Comparison of ENCODE assay signal across 21 cellular contexts in genomic region chr20:47676219-47676721, GRCh38.
A peak's percentile ranks its signal among the peaks of the same experiment; 100 is the strongest.
DNase-seq lines count a peak whose midpoint lies in the region; ATAC-seq and TF ChIP-seq lines count a peak whose summit lies in the region.
"Had no signal": no experiment of that assay in that cellular context is flagged by ENCODE, and none has a peak within 500 bp of the region (broad histone marks: within the 10 kb centered on the region; RNA-seq: fewer than 3 reads in every experiment).

No MANE protein-coding gene starts in this region.

- TF ChIP-seq CTCF in DND-41 (IDR thresholded peaks at IDR 0.05; ENCODE audit: borderline replicate concordance, extremely low read depth, low read length, poor library complexity, severe bottlenecking), result peak; percentile 10
- peak; percentile 57 for TF ChIP-seq CTCF in H9 (conservative IDR thresholded peaks at IDR 0.05)
- peak; percentile 6 for TF ChIP-seq CTCF in astrocyte of the spinal cord (IDR thresholded peaks at IDR 0.05; ENCODE audit: low read depth, low read length)

- no peaks in the 10 kb centered on the region for H3K23me2 ChIP-seq in H9 (ENCODE audit: insufficient read length, low read depth, low read length, poor library complexity, severe bottlenecking)

- H2BK20ac ChIP-seq in H9 (ENCODE audit: low read depth, low read length, poor library complexity, severe bottlenecking), result no peak overlapping the region

- H3K36me3 Mint-ChIP-seq in H9 (ENCODE audit: insufficient read depth in 1 of 3, low read depth in 3 of 3), result peaks cover 0 to 4% (median 0%) of the 10 kb centered on the region in 3 experiments; a peak in 3 of 7 replicates
- H3K36me3 Mint-ChIP-seq: activated naive CD4-positive, alpha-beta T cell treated with anti-CD3 and anti-CD28 coated beads, Interleukin-2, amount 50 U/mL, for 24 hours had no signal

- H3K14ac ChIP-seq in H9 (ENCODE audit: insufficient read depth, low read length) (no peak overlapping the region), mesenchymal stem cell (ENCODE audit: low read length in 2 of 2) (no peak overlapping the region)

- H2BK120ac ChIP-seq in H9 (ENCODE audit: low read depth, low read length, poor library complexity, severe bottlenecking) (no peak overlapping the region), mesenchymal stem cell (ENCODE audit: low read depth, low read length) (no peak overlapping the region)

- no peak overlapping the region for H3K4ac ChIP-seq in H9 (ENCODE audit: low read depth, low read length)
- no peak overlapping the region for H3K4ac ChIP-seq in mesenchymal stem cell (ENCODE audit: low read depth in 1 of 2, low read length in 2 of 2)

- H2AFZ ChIP-seq in DND-41 (ENCODE audit: low read depth, low read length) (no peak overlapping the region), H9 (ENCODE audit: low read length) (no peak overlapping the region), mesenchymal stem cell (ENCODE audit: low read depth, low read length) (no peak overlapping the region)

- H3K4me3 ChIP-seq in DND-41 (ENCODE audit: low read depth in 1 of 2, low read length in 2 of 2) (no peak overlapping the region), astrocyte of the spinal cord (ENCODE audit: low read depth, low read length) (no peak overlapping the region), mesenchymal stem cell (ENCODE audit: insufficient read depth in 1 of 2, low read depth in 1 of 2, low read length in 2 of 2) (no peak overlapping the region)
- H3K4me3 ChIP-seq: lung had no signal

- H4K91ac ChIP-seq in H9 (ENCODE audit: insufficient read length, low read depth, low read length) (no peak overlapping the region), mesenchymal stem cell (ENCODE audit: low read length) (peak overlapping the region; percentile 36)

- H3K27me3 ChIP-seq in DND-41 (ENCODE audit: insufficient read depth, low read length, poor library complexity) (no peaks in the 10 kb centered on the region), H9 (ENCODE audit: insufficient read depth, low read length) (no peaks in the 10 kb centered on the region), mesenchymal stem cell (ENCODE audit: control insufficient read depth in 1 of 2, insufficient read depth in 1 of 2, low read length in 2 of 2) (no peaks in the 10 kb centered on the region)

- H3K79me2 ChIP-seq in DND-41 (ENCODE audit: insufficient read depth, low read length) (no peaks in the 10 kb centered on the region), H9 (ENCODE audit: insufficient read depth, low read length) (no peaks in the 10 kb centered on the region)

- H3T11ph ChIP-seq in H9 (ENCODE audit: low read length), result no peak overlapping the region

- H3K23ac ChIP-seq in H9 (ENCODE audit: insufficient read length, low read depth, low read length), result no peak overlapping the region
- no peak overlapping the region for H3K23ac ChIP-seq in mesenchymal stem cell (ENCODE audit: low read length in 2 of 2)

- H3K18ac ChIP-seq in H9 (ENCODE audit: insufficient read length, low read depth, low read length) (no peak overlapping the region), mesenchymal stem cell (ENCODE audit: low read depth in 1 of 2, low read length in 2 of 2) (no peak overlapping the region)

- DNase-seq in DND-41 (no peak), H9 (peak; percentile 77), astrocyte of the spinal cord (ENCODE audit: low read depth, low spot score) (no peak), mesenchymal stem cell (no peak), NCI-H1092 treated with DMSO at 0.1 percent for 48 hours (lab: John Stamatoyannopoulos, UW) (no peak), NCI-H2107 (lab: John Stamatoyannopoulos, UW) (no peak)
- DNase-seq: activated CD4-positive, alpha-beta T cell treated with anti-CD3 and anti-CD28 coated beads for 4 hours; anterior cingulate cortex; caudate nucleus; IMR-90; kidney glomerular epithelial cell; NCI-H1417 treated with DMSO at 0.1 percent for 48 hours; NCI-H2171; stimulated activated CD4-positive, alpha-beta T cell treated with anti-CD3 and anti-CD28 coated beads, Interleukin-15, amount 100 ng/mL, for 24 hours had no signal

- no peak overlapping the region for H3K27ac ChIP-seq in DND-41 (ENCODE audit: low read length)
- H3K27ac ChIP-seq in H9 (ENCODE audit: insufficient read length, low read depth, low read length), result no peak overlapping the region
- H3K27ac ChIP-seq in mesenchymal stem cell (ENCODE audit: low read length, poor library complexity, severe bottlenecking), result no peak overlapping the region
- H3K27ac ChIP-seq: HL-60 had no signal

- H3K9me3 ChIP-seq in DND-41 (ENCODE audit: insufficient read depth, low read length, severe bottlenecking) (no peaks in the 10 kb centered on the region), H9 (ENCODE audit: control insufficient read depth, low read depth, low read length) (no peaks in the 10 kb centered on the region), mesenchymal stem cell (ENCODE audit: control insufficient read depth, low read length) (no peaks in the 10 kb centered on the region)

- no peak overlapping the region for H3K4me3 Mint-ChIP-seq in H9
- H3K4me3 Mint-ChIP-seq: activated naive CD4-positive, alpha-beta T cell treated with anti-CD3 and anti-CD28 coated beads, Interleukin-2, amount 50 U/mL, for 24 hours; dendritic cell treated with granulocyte-macrophage colony-stimulating factor and Interleukin-4, amounts not matched to agents 40 ng/mL and 50 ng/mL, for 4 days; stimulated activated naive CD8-positive, alpha-beta T cell treated with anti-CD3 and anti-CD28 coated beads, Interleukin-15, Interleukin-2, amounts not matched to agents 100 ng/mL and 50 ng/mL, for 24 hours had no signal

- H2BK12ac ChIP-seq in H9 (ENCODE audit: insufficient read length, low read depth, low read length), result no peak overlapping the region
- no peak overlapping the region for H2BK12ac ChIP-seq in mesenchymal stem cell (ENCODE audit: low read length in 2 of 2)

- no peaks in the 10 kb centered on the region; the same call in 1 of the 2 replicates for H4K20me1 ChIP-seq in DND-41 (ENCODE audit: insufficient read depth, low read length)
- no peaks in the 10 kb centered on the region for H4K20me1 ChIP-seq in H9 (ENCODE audit: control insufficient read depth, insufficient read depth, insufficient read length)

- peak overlapping the region in 1 of 3 experiments; percentile 81; a peak in 2 of 7 replicates for H3K27ac Mint-ChIP-seq in H9
- H3K27ac Mint-ChIP-seq: activated naive CD4-positive, alpha-beta T cell treated with anti-CD3 and anti-CD28 coated beads, Interleukin-2, amount 50 U/mL, for 24 hours; dendritic cell treated with granulocyte-macrophage colony-stimulating factor and Interleukin-4, amounts not matched to agents 40 ng/mL and 50 ng/mL, for 4 days; stimulated activated naive CD8-positive, alpha-beta T cell treated with anti-CD3 and anti-CD28 coated beads, Interleukin-15, Interleukin-2, amounts not matched to agents 100 ng/mL and 50 ng/mL, for 24 hours had no signal

- H3K9ac ChIP-seq in DND-41 (ENCODE audit: low read depth, low read length), result no peak overlapping the region
- H3K9ac ChIP-seq in H9 (ENCODE audit: extremely low read depth, insufficient read length, low read length), result no peak overlapping the region
- no peak overlapping the region for H3K9ac ChIP-seq in mesenchymal stem cell (ENCODE audit: low read length)

- no peak overlapping the region for H3K56ac ChIP-seq in H9 (ENCODE audit: insufficient read length, low read depth, low read length)

- H2BK5ac ChIP-seq in H9 (ENCODE audit: insufficient read length, low read length) (no peak overlapping the region), mesenchymal stem cell (ENCODE audit: low read depth, low read length, poor library complexity, severe bottlenecking) (no peak overlapping the region)

- H3K4me2 ChIP-seq in DND-41 (ENCODE audit: insufficient read depth, low read length) (no peak overlapping the region), H9 (ENCODE audit: insufficient read depth, insufficient read length, low read length) (no peak overlapping the region), mesenchymal stem cell (ENCODE audit: low read length, poor library complexity, severe bottlenecking) (no peak overlapping the region)

- H4K5ac ChIP-seq in H9 (ENCODE audit: insufficient read length, low read depth, low read length), result no peak overlapping the region

- H3K4me1 ChIP-seq in DND-41 (ENCODE audit: insufficient read depth, low read length) (no peaks in the 10 kb centered on the region), H9 (ENCODE audit: insufficient read depth, low read length) (no peaks in the 10 kb centered on the region), mesenchymal stem cell (ENCODE audit: control insufficient read depth, insufficient read depth, low read depth, low read length) (peaks cover 2% of the 10 kb centered on the region)

- H4K8ac ChIP-seq in H9 (replicated peaks; ENCODE audit: insufficient read length, low read depth, low read length) (no peak overlapping the region), mesenchymal stem cell (ENCODE audit: low read length) (peak overlapping the region; percentile 36)

- H3K36me3 ChIP-seq in DND-41 (ENCODE audit: insufficient read depth, low read length) (no peaks in the 10 kb centered on the region), mesenchymal stem cell (ENCODE audit: control insufficient read depth in 1 of 2, insufficient read depth in 2 of 2, low read depth in 1 of 2, low read length in 2 of 2) (peaks cover 0 to 53% of the 10 kb centered on the region in 2 experiments)

- H2BK15ac ChIP-seq in H9 (ENCODE audit: low read depth, low read length) (no peak overlapping the region), mesenchymal stem cell (ENCODE audit: low read depth, poor library complexity, severe bottlenecking) (no peak overlapping the region)

- in situ Hi-C loops in astrocyte of the spinal cord (cut with HindIII; ENCODE audit: low sequenced_read_pairs), result no loop called here

- H3K79me1 ChIP-seq in H9 (ENCODE audit: insufficient read depth, low read depth, low read length, poor library complexity, severe bottlenecking), result no peaks in the 10 kb centered on the region
- H3K79me1 ChIP-seq in mesenchymal stem cell (replicated peaks; ENCODE audit: low read length, poor library complexity, severe bottlenecking), result no peaks in the 10 kb centered on the region

- no CpG with 5 or more reads among the region's 20 CpGs for WGBS in H9 (ENCODE audit: extremely low coverage, insufficient read length, low lambda C conversion rate)
- 86% methylated on average over 20 of the region's 20 CpGs for WGBS in mesenchymal stem cell

- peaks cover 4 to 17% of the 10 kb centered on the region in 2 experiments for H3K4me1 Mint-ChIP-seq in H9
- H3K4me1 Mint-ChIP-seq: activated naive CD4-positive, alpha-beta T cell treated with anti-CD3 and anti-CD28 coated beads, Interleukin-2, amount 50 U/mL, for 24 hours had no signal

- H3K9me3 Mint-ChIP-seq in H9, result no peaks in the 10 kb centered on the region
- H3K9me3 Mint-ChIP-seq: activated naive CD4-positive, alpha-beta T cell treated with anti-CD3 and anti-CD28 coated beads, Interleukin-2, amount 50 U/mL, for 24 hours; dendritic cell treated with granulocyte-macrophage colony-stimulating factor and Interleukin-4, amounts not matched to agents 40 ng/mL and 50 ng/mL, for 4 days; stimulated activated naive CD8-positive, alpha-beta T cell treated with anti-CD3 and anti-CD28 coated beads, Interleukin-15, Interleukin-2, amounts not matched to agents 100 ng/mL and 50 ng/mL, for 24 hours had no signal

- no peak overlapping the region for H2AK5ac ChIP-seq in H9 (ENCODE audit: insufficient read length, low read length)
- no peak overlapping the region for H2AK5ac ChIP-seq in mesenchymal stem cell (ENCODE audit: low read length, severe bottlenecking)

- H3K27me3 Mint-ChIP-seq in H9 (ENCODE audit: low read depth), result no peaks in the 10 kb centered on the region; the same call in 1 of the 2 replicates
- H3K27me3 Mint-ChIP-seq: activated naive CD4-positive, alpha-beta T cell treated with anti-CD3 and anti-CD28 coated beads, Interleukin-2, amount 50 U/mL, for 24 hours; dendritic cell treated with granulocyte-macrophage colony-stimulating factor and Interleukin-4, amounts not matched to agents 40 ng/mL and 50 ng/mL, for 4 days; stimulated activated naive CD8-positive, alpha-beta T cell treated with anti-CD3 and anti-CD28 coated beads, Interleukin-15, Interleukin-2, amounts not matched to agents 100 ng/mL and 50 ng/mL, for 24 hours had no signal

- ATAC-seq in DND-41 (ENCODE audit: insufficient read depth, low read depth) (no peak), HG03432 (IDR thresholded peaks at IDR 0.05; ENCODE audit: unreplicated experiment) (no peak)
- ATAC-seq: sciatic nerve had no signal

Comparison
In these comparisons a context has a peak if more than half of its experiments do, and no peak if none do; other contexts are left out.
1. CTCF ChIP-seq: peak in every context shown above with its lines; median percentile 57 in H9; 10 in DND-41; 6 in astrocyte of the spinal cord.